ENCODE assay signal across 10 cellular contexts in genomic region chr10:72058989-72059842, GRCh38. TPM values are rescaled to one million over a fixed set of nuclear protein-coding genes. Genes with fewer than 3 reads are reported as not detected.
DNase-seq lines count a peak whose midpoint lies in the region; ATAC-seq and TF ChIP-seq lines count a peak whose summit lies in the region.
"Had no signal": no experiment of that assay in that cellular context is flagged by ENCODE, and none has a peak within 500 bp of the region (broad histone marks: within the 10 kb centered on the region; RNA-seq: fewer than 3 reads in every experiment).

No MANE protein-coding gene starts in this region.

- H3K27me3 Mint-ChIP-seq in nephron progenitor cell (ENCODE audit: low read depth, poor library complexity) = peaks cover 5% of the 10 kb centered on the region

- no peaks in the 10 kb centered on the region for H3K9me3 ChIP-seq in OCI-LY3 (ENCODE audit: insufficient read depth, low read length)
- no peaks in the 10 kb centered on the region for H3K9me3 ChIP-seq in adipocyte (ENCODE audit: control insufficient read depth, low read length)
- no peaks in the 10 kb centered on the region for H3K9me3 ChIP-seq in uterus
- H3K9me3 ChIP-seq: pancreas, SK-N-SH had no signal

- H3K27me3 ChIP-seq in OCI-LY3 (ENCODE audit: low read depth, low read length) = no peaks in the 10 kb centered on the region
- H3K27me3 ChIP-seq in adipocyte (replicated peaks; ENCODE audit: control insufficient read depth, insufficient read depth, low read length) = peaks cover 17% of the 10 kb centered on the region
- no peaks in the 10 kb centered on the region for H3K27me3 ChIP-seq in uterus
- H3K27me3 ChIP-seq: pancreas had no signal

- no peaks in the 10 kb centered on the region for H4K20me1 ChIP-seq in OCI-LY3 (ENCODE audit: insufficient read depth, low read length)

- intact Hi-C loops in uterus (cut with DNase I; ENCODE audit: low total_unique reads) = no loop called here

- no peak for ATAC-seq in GM18517 (IDR thresholded peaks at IDR 0.05; ENCODE audit: unreplicated experiment)
- ATAC-seq: pancreas had no signal

- no peaks in the 10 kb centered on the region for H3K79me2 ChIP-seq in OCI-LY3 (ENCODE audit: low read length)

- H3K4me3 Mint-ChIP-seq in nephron progenitor cell = no peak overlapping the region

- H3K27ac ChIP-seq in OCI-LY3 (ENCODE audit: low read length) (no peak overlapping the region), uterus (no peak overlapping the region)
- H3K27ac ChIP-seq: pancreas had no signal

- H3K36me3 ChIP-seq in OCI-LY3 (replicated peaks; ENCODE audit: low read depth, low read length) (no peaks in the 10 kb centered on the region), adipocyte (ENCODE audit: control insufficient read depth, insufficient read depth, low read length, severe bottlenecking) (no peaks in the 10 kb centered on the region), uterus (no peaks in the 10 kb centered on the region)
- H3K36me3 ChIP-seq: pancreas had no signal

- H3K4me3 ChIP-seq in OCI-LY3 (ENCODE audit: low read length) = no peak overlapping the region
- H3K4me3 ChIP-seq in adipocyte (ENCODE audit: low read length) = no peak overlapping the region
- H3K4me3 ChIP-seq in uterus = no peak overlapping the region
- H3K4me3 ChIP-seq: pancreas had no signal

- H3K4me2 ChIP-seq in OCI-LY3 (ENCODE audit: low read length) = peak overlapping the region; percentile 56
- H3K4me2 ChIP-seq: SK-N-SH had no signal

- DNase-seq in Daoy (ENCODE audit: low read depth) = peak; percentile 19
- DNase-seq in adipocyte (ENCODE audit: low read depth) = peak; percentile 37
- no peak for DNase-seq in nephron progenitor cell
- DNase-seq in NCI-H446 treated with DMSO at 0.1 percent for 48 hours (lab: John Stamatoyannopoulos, UW) = no peak
- DNase-seq in uterus = no peak
- DNase-seq: DMS79, SK-N-SH had no signal

- H3K9me3 Mint-ChIP-seq in nephron progenitor cell = no peaks in the 10 kb centered on the region

- peaks cover 5% of the 10 kb centered on the region for H3K36me3 Mint-ChIP-seq in nephron progenitor cell (ENCODE audit: low read depth)

- H3K4me1 ChIP-seq in OCI-LY3 (ENCODE audit: low read length) (peaks cover 33% of the 10 kb centered on the region), adipocyte (ENCODE audit: control insufficient read depth, insufficient read depth, low read length) (no peaks in the 10 kb centered on the region), uterus (no peaks in the 10 kb centered on the region)

- peak overlapping the region; percentile 57 for H3K27ac Mint-ChIP-seq in nephron progenitor cell

- no peak for TF ChIP-seq CTCF in OCI-LY3 (IDR thresholded peaks at IDR 0.05; ENCODE audit: low read depth, low read length)
- no peak for TF ChIP-seq CTCF in nephron progenitor cell (IDR thresholded peaks at IDR 0.05)
- TF ChIP-seq CTCF in uterus (IDR thresholded peaks at IDR 0.05) = no peak

- H3K9ac ChIP-seq in OCI-LY3 (ENCODE audit: low read length) (peak overlapping the region; percentile 11; the same call in 1 of the 2 replicates), adipocyte (ENCODE audit: low read length) (no peak overlapping the region)
- H3K9ac ChIP-seq: SK-N-SH had no signal

- no peak for TF ChIP-seq POLR2A in uterus (IDR thresholded peaks at IDR 0.05)

- peaks cover 65% of the 10 kb centered on the region for H3K4me1 Mint-ChIP-seq in nephron progenitor cell

- peak overlapping the region; percentile 69; the same call in 1 of the 2 replicates for H2AFZ ChIP-seq in OCI-LY3 (ENCODE audit: low read depth, low read length)

RNA-seq across cellular contexts. Expression of gene SPOCK2, which starts 29.1 kb away (rescaled TPM):
- total RNA-seq in Daoy (2014; rRNA removed; shearing (Covaris generic)) = 0.29 TPM in 1 of 2 replicates, not detected in the other
- total RNA-seq in uterus = 10 to 100 TPM in 1 of 4 donors, 1 to 10 TPM in 3; 1.8 to 18.7 (median 4.5) TPM

Comparison
In these comparisons a context has a peak if more than half of its experiments do, and no peak if none do; other contexts are left out.
1. DNase-seq: peak in Daoy (single experiment) and adipocyte (single experiment); none in nephron progenitor cell (single experiment), NCI-H446 treated with DMSO at 0.1 percent for 48 hours (single experiment) and uterus (0 of 2).